In genomic region chr22:46563381-46564083, GRCh38 we compare ENCODE assay signal across 9 cellular contexts. TPM values are rescaled to one million over a fixed set of nuclear protein-coding genes. Genes with fewer than 3 reads are reported as not detected.
A peak's percentile ranks its signal among the peaks of the same experiment; 100 is the strongest.
DNase-seq lines count a peak whose midpoint lies in the region; ATAC-seq, FAIRE-seq and TF ChIP-seq lines count a peak whose summit lies in the region.
"Had no signal": no experiment of that assay in that cellular context is flagged by ENCODE, and none has a peak within 500 bp of the region (broad histone marks: within the 10 kb centered on the region; RNA-seq: fewer than 3 reads in every experiment).

No MANE protein-coding gene starts in this region.

- no peaks in the 10 kb centered on the region for H3K9me2 ChIP-seq in PC-9 (ENCODE audit: insufficient read depth)

- no peaks in the 10 kb centered on the region for H3K27me3 Mint-ChIP-seq in activated T-cell treated with anti-CD3 and anti-CD28 coated beads, Interleukin-2, amount 50 U/mL, for 24 hours

- no peak for FAIRE-seq in HTR-8/SVneo (lab: Jason Lieb, UNC)

- no peak overlapping the region for H3K4me3 Mint-ChIP-seq in activated T-cell treated with anti-CD3 and anti-CD28 coated beads, Interleukin-2, amount 50 U/mL, for 24 hours
- H3K4me3 Mint-ChIP-seq: T-helper 1 cell treated with Interleukin-12 subunit alpha and Interleukin-12 subunit beta and Interleukin-4 antibody, amounts not matched to agents 30 μg/mL and 1 μg/mL, for 36 hours had no signal

- intact Hi-C loops in PC-9 (cut with micrococcal nuclease; ENCODE audit: unreplicated experiment) (loop anchor here (5.0 to 10.0 kb wide), 4 partner anchors 101 to 1929 kb away; no protein-coding TSS in a partner anchor), tibial artery (cut with DNase I; ENCODE audit: low total_unique reads) (no loop called here)

- H3F3A ChIP-seq in PC-9 (ENCODE audit: insufficient read depth, low read depth): peaks cover 26% of the 10 kb centered on the region

- POLR2A ChIA-PET in PC-9 (lab: Charles Lee; ENCODE audit: unreplicated experiment): interaction anchor here (0.6 kb wide), 1 partner anchor 76 kb away, joined by 7 read pairs; no protein-coding TSS in a partner anchor

- BruUV-seq in PC-9 (replicated peaks; lab: Mats Ljungman, UMichigan): no TSS peak

- H3K4me1 ChIP-seq in PC-9 (replicated peaks; ENCODE audit: insufficient read depth) (peaks cover 20% of the 10 kb centered on the region), fibroblast of lung (ENCODE audit: control insufficient read depth, extremely low read depth, insufficient read depth, low read length) (no peaks in the 10 kb centered on the region), tibial artery (peaks cover 0 to 12% (median 7%) of the 10 kb centered on the region in 4 donors)

- H3K36me3 ChIP-seq in PC-9 (ENCODE audit: low read depth) (no peaks in the 10 kb centered on the region), fibroblast of lung (ENCODE audit: control insufficient read depth, insufficient read depth, low read length) (no peaks in the 10 kb centered on the region), tibial artery (no peaks in the 10 kb centered on the region)

- no peaks in the 10 kb centered on the region for H3K9me3 ChIP-seq in PC-9 (ENCODE audit: insufficient read depth, low read depth)
- no peaks in the 10 kb centered on the region for H3K9me3 ChIP-seq in fibroblast of lung (ENCODE audit: control insufficient read depth, insufficient read depth, low read depth, low read length)
- H3K9me3 ChIP-seq in tibial artery: no peaks in the 10 kb centered on the region

- TF ChIP-seq CTCF in PC-9 (conservative IDR thresholded peaks at IDR 0.05) (peak; percentile 94), fibroblast of lung (conservative IDR thresholded peaks at IDR 0.05 in 1 of 2, IDR thresholded peaks at IDR 0.05 in 1 of 2; ENCODE audit: low read depth in 1 of 2, low read length in 2 of 2) (peak; percentile 56 to 78), omental fat pad (IDR thresholded peaks at IDR 0.05) (peak in 2 of 3 donors; percentile 12 to 64), tibial artery (IDR thresholded peaks at IDR 0.05) (peak; percentile 60 to 63)

- CTCF ChIA-PET in PC-9 (lab: Charles Lee): interaction anchor here (0.6 to 1.6 kb wide), 10 partner anchors 12 to 587 kb away, joined by 3 to 13 read pairs (median 4); partner anchors contain the start of genes TBC1D22A and WNT7B

- peak overlapping the region; percentile 66 for H3K4me2 ChIP-seq in PC-9
- no peak overlapping the region for H3K4me2 ChIP-seq in fibroblast of lung (ENCODE audit: extremely low read depth, insufficient read depth, low read length)

- H3K9ac ChIP-seq in fibroblast of lung (ENCODE audit: insufficient read depth, low read length): no peak overlapping the region

- H4K20me1 ChIP-seq in PC-9 (ENCODE audit: insufficient read depth): no peaks in the 10 kb centered on the region
- no peaks in the 10 kb centered on the region for H4K20me1 ChIP-seq in fibroblast of lung (ENCODE audit: control insufficient read depth, extremely low read depth, insufficient read depth, low read length)

- H3K27ac ChIP-seq in PC-9 (0 out of 2 replicates have a peak overlapping the region, but pooled peaks have one; percentile 2), fibroblast of lung (ENCODE audit: insufficient read depth, low read length) (no peak overlapping the region), tibial artery (no peak overlapping the region)

- H3K79me2 ChIP-seq in PC-9 (ENCODE audit: low read depth) (no peaks in the 10 kb centered on the region), fibroblast of lung (ENCODE audit: control insufficient read depth, insufficient read depth, low read length) (no peaks in the 10 kb centered on the region)

- peak overlapping the region; percentile 14; the same call in 1 of the 2 replicates for H3K4me3 ChIP-seq in PC-9
- no peak overlapping the region for H3K4me3 ChIP-seq in fibroblast of lung (replicated peaks in 1 of 4; ENCODE audit: control extremely low read depth in 1 of 4, insufficient read depth in 1 of 4, low read depth in 3 of 4, low read length in 4 of 4)
- no peak overlapping the region for H3K4me3 ChIP-seq in tibial artery

- peak; percentile 92 for DNase-seq in D341Med (ENCODE audit: low spot score)
- DNase-seq in HTR-8/SVneo (ENCODE audit: insufficient read length, low spot score): peak; percentile 57
- DNase-seq in PC-9: peak; percentile 61 to 70
- DNase-seq in activated T-cell treated with anti-CD3 and anti-CD28 coated beads, Interleukin-2, amount 50 U/mL, for 24 hours: peak; percentile 87
- DNase-seq in fibroblast of lung (ENCODE audit: low read depth in 2 of 2): peak; percentile 30 to 51
- peak; percentile 72 for DNase-seq in omental fat pad (ENCODE audit: low spot score)
- DNase-seq in tibial artery: peak; percentile 66 to 81

- ATAC-seq in omental fat pad (ENCODE audit: low FRiP score) (peak; percentile 70), HG02763 (IDR thresholded peaks at IDR 0.05; ENCODE audit: unreplicated experiment) (no peak)

- peaks cover 4% of the 10 kb centered on the region for H3K9me3 Mint-ChIP-seq in activated T-cell treated with anti-CD3 and anti-CD28 coated beads, Interleukin-2, amount 50 U/mL, for 24 hours

- H3K36me3 Mint-ChIP-seq in activated T-cell treated with anti-CD3 and anti-CD28 coated beads, Interleukin-2, amount 50 U/mL, for 24 hours (ENCODE audit: low read depth): no peaks in the 10 kb centered on the region

- no peak overlapping the region for H3K27ac Mint-ChIP-seq in activated T-cell treated with anti-CD3 and anti-CD28 coated beads, Interleukin-2, amount 50 U/mL, for 24 hours
- H3K27ac Mint-ChIP-seq: T-helper 1 cell treated with Interleukin-12 subunit alpha and Interleukin-12 subunit beta and Interleukin-4 antibody, amounts not matched to agents 30 μg/mL and 1 μg/mL, for 36 hours had no signal

- H2AFZ ChIP-seq in PC-9: peak overlapping the region; percentile 63; the same call in 1 of the 2 replicates
- no peak overlapping the region for H2AFZ ChIP-seq in fibroblast of lung (ENCODE audit: low read length)

- H3K27me3 ChIP-seq in PC-9 (ENCODE audit: insufficient read depth, low read depth) (no peaks in the 10 kb centered on the region), fibroblast of lung (ENCODE audit: control insufficient read depth, insufficient read depth, low read length) (no peaks in the 10 kb centered on the region), tibial artery (peaks cover 0 to 7% of the 10 kb centered on the region in 2 donors)

- H3K4me1 Mint-ChIP-seq in activated T-cell treated with anti-CD3 and anti-CD28 coated beads, Interleukin-2, amount 50 U/mL, for 24 hours (ENCODE audit: low read depth): peaks cover 9% of the 10 kb centered on the region

RNA-seq across cellular contexts. Expression of gene CELSR1, which starts 26.1 kb away (rescaled TPM):
- total RNA-seq in PC-9 (2021) (37.6 and 55.4 TPM in 2 replicates), fibroblast of lung (1.8 and 2.1 TPM in 2 replicates), omental fat pad (1 to 10 TPM; 1.3 to 5.9 (median 2.7) TPM)
- 0.07 and 1.2 TPM in 2 replicates for polyA plus RNA-seq in fibroblast of lung
- polyA plus RNA-seq in fibroblast of lung (2012): 0.13 and 1.4 TPM in 2 replicates
- 5.7 and 5.9 TPM in 2 replicates for polyA minus RNA-seq in fibroblast of lung (ENCODE audit: low replicate concordance)

RNA-seq across cellular contexts. Expression of gene GRAMD4, which starts 56.7 kb away (rescaled TPM):
- total RNA-seq in PC-9 (2021) (36.4 and 38.2 TPM in 2 replicates), fibroblast of lung (37.3 and 57.0 TPM in 2 replicates), omental fat pad (10 to 100 TPM; 19.1 to 25.4 (median 19.5) TPM)
- 7.5 and 9.0 TPM in 2 replicates for polyA plus RNA-seq in fibroblast of lung
- polyA plus RNA-seq in fibroblast of lung (2012): 6.5 and 7.6 TPM in 2 replicates
- 8.5 and 14.8 TPM in 2 replicates for polyA minus RNA-seq in fibroblast of lung (ENCODE audit: low replicate concordance)

Comparison
In these comparisons a context has a peak if more than half of its experiments do, and no peak if none do; other contexts are left out.
1. DNase-seq: peak in every context shown above with its lines; median percentile 92 in D341Med; 87 in activated T-cell treated with anti-CD3 and anti-CD28 coated beads, Interleukin-2, amount 50 U/mL, for 24 hours; 74 in tibial artery; 72 in omental fat pad; 66 in PC-9; 57 in HTR-8/SVneo; 40 in fibroblast of lung.
2. CTCF ChIP-seq: peak in every context shown above with its lines; median percentile 94 in PC-9; 67 in fibroblast of lung; 62 in tibial artery; 38 in omental fat pad.